ENCODE assay signal across 8 cellular contexts in the genomic region with DNA sequence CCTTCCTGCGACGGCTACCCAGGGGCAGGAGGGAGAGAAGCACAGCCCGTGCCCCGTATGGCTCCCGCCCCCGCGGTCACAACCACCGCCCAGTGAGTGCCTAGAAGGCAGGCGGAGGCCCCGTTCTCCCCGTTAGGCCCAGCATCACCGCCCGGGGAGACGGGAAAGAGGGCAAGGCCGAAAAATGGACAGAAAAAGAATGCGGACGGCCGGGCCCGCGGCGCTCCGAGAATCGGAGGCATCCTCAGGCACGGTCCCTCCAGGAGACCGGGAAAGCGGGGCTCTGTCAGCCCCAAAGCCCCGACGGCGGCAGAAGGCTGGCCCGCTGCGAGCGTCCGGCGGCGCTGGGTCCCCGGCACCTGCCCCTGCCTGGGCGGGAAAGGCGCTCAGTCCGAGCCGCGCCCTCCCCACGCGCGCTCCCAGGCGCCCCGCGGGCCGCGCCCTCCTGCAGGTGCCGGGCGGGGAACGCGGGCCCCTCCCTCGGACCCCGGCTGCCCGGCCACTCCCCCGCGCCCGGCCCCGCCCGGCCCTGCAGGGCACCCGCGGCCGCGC. TPM values are rescaled to one million over a fixed set of nuclear protein-coding genes. Genes with fewer than 3 reads are reported as not detected.
A peak's percentile ranks its signal among the peaks of the same experiment; 100 is the strongest.
DNase-seq lines count a peak whose midpoint lies in the region; ATAC-seq and TF ChIP-seq lines count a peak whose summit lies in the region.

No MANE protein-coding gene starts in this region.

- TF ChIP-seq CTCF in nephron progenitor cell (IDR thresholded peaks at IDR 0.05): no peak
- no peak for TF ChIP-seq CTCF in tibial nerve (IDR thresholded peaks at IDR 0.05)

- H3K4me3 Mint-ChIP-seq in activated CD4-positive, alpha-beta memory T cell treated with anti-CD3 and anti-CD28 coated beads for 36 hours: peak overlapping the region; percentile 97
- H3K4me3 Mint-ChIP-seq in nephron progenitor cell: peak overlapping the region; percentile 88

- POLR2A ChIA-PET in activated CD4-positive, alpha-beta memory T cell treated with anti-CD3 and anti-CD28 coated beads for 36 hours (lab: Charles Lee): interaction anchor here (1.1 to 2.7 kb wide), 9 partner anchors 26 to 167 kb away, joined by 3 to 14 read pairs (median 5); a partner anchor contains a TSS

- DNase-seq in AG08395 (ENCODE audit: low spot score) (peak; percentile 28), nephron progenitor cell (no peak), tibial nerve (ENCODE audit: low spot score in 2 of 2) (peak in 1 of 2 donors; percentile 18), RPMI8226 (no peak)
- DNase-seq in activated CD4-positive, alpha-beta memory T cell treated with anti-CD3 and anti-CD28 coated beads for 36 hours: peak; percentile 69

- peak overlapping the region; percentile 86 to 91 for H3K27ac ChIP-seq in esophagus (ENCODE audit: low read depth in 2 of 2, low read length in 1 of 2)
- H3K27ac ChIP-seq in tibial nerve: peak overlapping the region; percentile 79 to 97 (median 92)

- no peaks in the 10 kb centered on the region for H3K27me3 Mint-ChIP-seq in activated CD4-positive, alpha-beta memory T cell treated with anti-CD3 and anti-CD28 coated beads for 36 hours
- peaks cover 7% of the 10 kb centered on the region for H3K27me3 Mint-ChIP-seq in nephron progenitor cell (ENCODE audit: low read depth, poor library complexity)

- H3K36me3 ChIP-seq in esophagus (ENCODE audit: control insufficient read depth in 2 of 2, insufficient read depth in 2 of 2, low read length in 1 of 2): no peaks in the 10 kb centered on the region
- H3K36me3 ChIP-seq in tibial nerve: peaks cover 0 to 6% (median 0%) of the 10 kb centered on the region in 3 donors

- peak overlapping the region; percentile 53 to 62 for H3K4me3 ChIP-seq in esophagus (ENCODE audit: low read depth in 1 of 2, low read length in 2 of 2)
- H3K4me3 ChIP-seq in tibial nerve: peak overlapping the region; percentile 77 to 91 (median 84)

- peaks cover 21% of the 10 kb centered on the region for H3K4me1 Mint-ChIP-seq in activated CD4-positive, alpha-beta memory T cell treated with anti-CD3 and anti-CD28 coated beads for 36 hours (ENCODE audit: low read depth)
- H3K4me1 Mint-ChIP-seq in nephron progenitor cell: peaks cover 57% of the 10 kb centered on the region

- ATAC-seq in GM19372 (IDR thresholded peaks at IDR 0.05; ENCODE audit: low read depth, unreplicated experiment): peak; percentile 76
- peak; percentile 7 for ATAC-seq in HG03520 (IDR thresholded peaks at IDR 0.05; ENCODE audit: unreplicated experiment)

- CTCF ChIA-PET in activated CD4-positive, alpha-beta memory T cell treated with anti-CD3 and anti-CD28 coated beads for 36 hours (lab: Charles Lee): interaction anchor here (1.0 to 1.5 kb wide), 2 partner anchors 37 to 98 kb away, joined by 3 to 4 read pairs; no protein-coding TSS in a partner anchor

- peaks cover 6% of the 10 kb centered on the region for H3K36me3 Mint-ChIP-seq in activated CD4-positive, alpha-beta memory T cell treated with anti-CD3 and anti-CD28 coated beads for 36 hours
- H3K36me3 Mint-ChIP-seq in nephron progenitor cell (ENCODE audit: low read depth): no peaks in the 10 kb centered on the region

- H3K9me3 Mint-ChIP-seq in activated CD4-positive, alpha-beta memory T cell treated with anti-CD3 and anti-CD28 coated beads for 36 hours: no peaks in the 10 kb centered on the region
- H3K9me3 Mint-ChIP-seq in nephron progenitor cell: no peaks in the 10 kb centered on the region

- intact Hi-C loops in activated CD4-positive, alpha-beta memory T cell treated with anti-CD3 and anti-CD28 coated beads for 36 hours (cut with micrococcal nuclease): loop anchor here (1.0 to 5.0 kb wide), 2 partner anchors 28 to 40 kb away; a partner anchor contains a TSS

- peaks cover 0 to 31% of the 10 kb centered on the region in 2 donors for H3K4me1 ChIP-seq in esophagus (ENCODE audit: control insufficient read depth in 2 of 2, insufficient read depth in 2 of 2, low read length in 1 of 2)
- H3K4me1 ChIP-seq in tibial nerve: peaks cover 0 to 56% (median 20%) of the 10 kb centered on the region in 4 donors

- no peak for TF ChIP-seq EP300 in tibial nerve (IDR thresholded peaks at IDR 0.05)

- peak overlapping the region; percentile 96 for H3K27ac Mint-ChIP-seq in activated CD4-positive, alpha-beta memory T cell treated with anti-CD3 and anti-CD28 coated beads for 36 hours
- H3K27ac Mint-ChIP-seq in nephron progenitor cell: no peak overlapping the region

- H3K9me3 ChIP-seq in esophagus (ENCODE audit: control insufficient read depth in 2 of 2, insufficient read depth in 1 of 2, low read depth in 1 of 2, low read length in 1 of 2) (no peaks in the 10 kb centered on the region), tibial nerve (no peaks in the 10 kb centered on the region)

- 0 to 1% methylated on average over 44 to 65 of the region's 65 CpGs for WGBS in esophagus, 2 donors
- 1 to 2% methylated on average over 31 to 46 of the region's 65 CpGs for WGBS in tibial nerve, 2 donors

- no peak for TF ChIP-seq POLR2A in tibial nerve (IDR thresholded peaks at IDR 0.05)

- no peaks in the 10 kb centered on the region for H3K27me3 ChIP-seq in esophagus (ENCODE audit: control insufficient read depth in 1 of 2, insufficient read depth in 2 of 2, low read length in 2 of 2)
- H3K27me3 ChIP-seq in tibial nerve: no peaks in the 10 kb centered on the region

RNA-seq across cellular contexts. Expression of a gene that starts 0.4 kb away (rescaled TPM):
- total RNA-seq in activated CD4-positive, alpha-beta memory T cell treated with anti-CD3 and anti-CD28 coated beads for 36 hours: 10 to 100 TPM; 67.4 to 68.3 TPM
- polyA plus RNA-seq in esophagus: 10 to 100 TPM; 24.7 to 32.3 TPM
- 100 to 1,000 TPM in 1 of 4 donors, 10 to 100 TPM in 3; 78.7 to 105 (median 92.5) TPM for total RNA-seq in tibial nerve

RNA-seq across cellular contexts. Expression of a gene that starts 2.2 kb away (rescaled TPM):
- not detected for total RNA-seq in activated CD4-positive, alpha-beta memory T cell treated with anti-CD3 and anti-CD28 coated beads for 36 hours
- under 1 TPM; 0.25 to 0.98 TPM for polyA plus RNA-seq in esophagus
- total RNA-seq in tibial nerve: 1 to 10 TPM in 1 of 4 donors, not detected in 3; 2.6 TPM

RNA-seq across cellular contexts. Expression of a gene that starts 27.7 kb away (rescaled TPM):
- total RNA-seq in activated CD4-positive, alpha-beta memory T cell treated with anti-CD3 and anti-CD28 coated beads for 36 hours: 100 to 1,000 TPM; 358 to 367 TPM
- polyA plus RNA-seq in esophagus: 100 to 1,000 TPM; 582 to 595 TPM
- total RNA-seq in tibial nerve: 100 to 1,000 TPM; 385 to 594 (median 472) TPM

RNA-seq across cellular contexts. Expression of a gene that starts 28.7 kb away (rescaled TPM):
- not detected for total RNA-seq in activated CD4-positive, alpha-beta memory T cell treated with anti-CD3 and anti-CD28 coated beads for 36 hours
- polyA plus RNA-seq in esophagus: under 1 TPM; 0.11 to 0.14 TPM
- 10 to 100 TPM in 2 of 4 donors, 1 to 10 TPM in 2; 1.8 to 14.7 (median 8.1) TPM for total RNA-seq in tibial nerve

RNA-seq across cellular contexts. Expression of a gene that starts 38.5 kb away (rescaled TPM):
- 100 to 1,000 TPM; 526 to 531 TPM for total RNA-seq in activated CD4-positive, alpha-beta memory T cell treated with anti-CD3 and anti-CD28 coated beads for 36 hours
- polyA plus RNA-seq in esophagus: 100 to 1,000 TPM; 201 to 209 TPM
- 100 to 1,000 TPM; 190 to 484 (median 237) TPM for total RNA-seq in tibial nerve

Comparison
In these comparisons a context has a peak if more than half of its experiments do, and no peak if none do; other contexts are left out.
1. DNase-seq: peak in AG08395 (single experiment) and activated CD4-positive, alpha-beta memory T cell treated with anti-CD3 and anti-CD28 coated beads for 36 hours (single experiment); none in nephron progenitor cell (single experiment) and RPMI8226 (single experiment).